8 cellular contexts compared by ENCODE assay signal in the genomic region with DNA sequence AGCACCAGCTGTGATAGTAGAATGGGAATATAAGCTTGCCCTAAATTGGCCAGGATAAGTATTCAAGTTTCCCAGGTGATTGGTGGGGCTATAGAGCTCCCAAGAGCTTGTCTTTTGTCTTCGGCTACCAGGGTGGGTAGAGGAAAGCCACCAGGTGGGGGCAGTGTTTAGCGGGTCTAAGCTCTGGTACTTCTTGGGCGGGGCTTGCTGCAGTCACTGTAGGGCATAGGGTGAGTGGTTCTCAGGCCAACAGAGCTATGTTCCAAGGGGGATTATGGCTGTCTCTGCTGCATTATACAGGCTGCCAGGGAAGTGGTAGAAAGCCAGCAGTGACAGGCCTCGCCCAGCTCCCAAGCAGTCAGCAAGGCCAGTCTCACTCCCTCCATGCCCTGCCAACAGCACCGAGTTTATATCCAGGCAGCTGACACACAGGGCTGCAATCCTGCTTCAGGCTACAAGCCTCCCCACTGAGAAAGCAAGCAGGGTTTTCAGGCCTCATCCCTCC.
DNase-seq lines count a peak whose midpoint lies in the region; ATAC-seq and TF ChIP-seq lines count a peak whose summit lies in the region.

No MANE protein-coding gene starts in this region.

- peaks cover 26% of the 10 kb centered on the region for H3K9me3 Mint-ChIP-seq in WTC11

- no peak overlapping the region for H3K4me2 ChIP-seq in Loucy (ENCODE audit: low read depth, low read length, poor library complexity, severe bottlenecking)

- no peaks in the 10 kb centered on the region for H3K79me2 ChIP-seq in Loucy (ENCODE audit: insufficient read depth, low read length)

- DNase-seq in GDM1 (lab: John Stamatoyannopoulos, UW) (peak; percentile 73), WTC11 (ENCODE audit: low spot score) (peak; percentile 92), left lung (peak in 1 of 2 donors; percentile 56), vagina (ENCODE audit: extremely low spot score in 2 of 2) (no peak)
- DNase-seq in central memory CD4-positive, alpha-beta T cell = peak; percentile 40
- peak; percentile 19 for DNase-seq in stimulated activated CD8-positive, alpha-beta memory T cell treated with anti-CD3 and anti-CD28 coated beads, Interleukin-12 subunit alpha, Interleukin-12 subunit beta, amount 100 ng/mL, for 4 hours (ENCODE audit: low read depth)

- CTCF ChIA-PET in WTC11 (lab: Charles Lee) = interaction anchor here (0.6 to 4.2 kb wide), 62 partner anchors 9 to 1173 kb away, joined by 3 to 164 read pairs (median 8); partner anchors contain the start of genes ZNF467, ZNF777 and ZNF862

- TF ChIP-seq POLR2A in vagina (IDR thresholded peaks at IDR 0.05) = no peak

- TF ChIP-seq CTCF in Loucy (conservative IDR thresholded peaks at IDR 0.05; ENCODE audit: low read length) (peak; percentile 74), WTC11 (IDR thresholded peaks at IDR 0.05) (peak; percentile 50), left lung (IDR thresholded peaks at IDR 0.05) (peak; percentile 32 to 52), vagina (IDR thresholded peaks at IDR 0.05) (no peak)

- H3K9me3 ChIP-seq in Loucy (ENCODE audit: insufficient read depth, low read depth, low read length) (no peaks in the 10 kb centered on the region), left lung (no peaks in the 10 kb centered on the region), vagina (no peaks in the 10 kb centered on the region)

- H3K4me1 ChIP-seq in Loucy (ENCODE audit: insufficient read depth, low read length, poor library complexity, severe bottlenecking) (no peaks in the 10 kb centered on the region), left lung (no peaks in the 10 kb centered on the region), vagina (no peaks in the 10 kb centered on the region)

- intact Hi-C loops in left lung (cut with DNase I) (no loop called here), vagina (cut with DNase I) (no loop called here)

- no peak overlapping the region for H3K9ac ChIP-seq in Loucy (ENCODE audit: low read depth, low read length, poor library complexity, severe bottlenecking)

- H4K20me1 ChIP-seq in Loucy (ENCODE audit: insufficient read depth, low read length, poor library complexity, severe bottlenecking) = no peaks in the 10 kb centered on the region

- H3K36me3 ChIP-seq in Loucy (ENCODE audit: insufficient read depth, low read length) = no peaks in the 10 kb centered on the region
- no peaks in the 10 kb centered on the region for H3K36me3 ChIP-seq in left lung
- no peaks in the 10 kb centered on the region for H3K36me3 ChIP-seq in vagina

- H3K27ac Mint-ChIP-seq in WTC11 = no peak overlapping the region

- H3K4me3 ChIP-seq in Loucy (ENCODE audit: low read length, poor library complexity, severe bottlenecking) (no peak overlapping the region), left lung (no peak overlapping the region), vagina (no peak overlapping the region)

- H3K9me2 ChIP-seq in Loucy (replicated peaks; ENCODE audit: low read depth, low read length) = no peaks in the 10 kb centered on the region

- peaks cover 32% of the 10 kb centered on the region for H3K27me3 Mint-ChIP-seq in WTC11 (ENCODE audit: low read depth)

- H3K4me1 Mint-ChIP-seq in WTC11 = peaks cover 4% of the 10 kb centered on the region; the same call in 1 of the 2 replicates

- POLR2A ChIA-PET in WTC11 (lab: Charles Lee) = interaction anchor here (0.7 to 1.6 kb wide), 4 partner anchors 38 to 80 kb away, joined by 3 to 5 read pairs (median 4); no protein-coding TSS in a partner anchor

- H3K36me3 Mint-ChIP-seq in WTC11 = no peaks in the 10 kb centered on the region

- no peaks in the 10 kb centered on the region for H3F3A ChIP-seq in Loucy (ENCODE audit: low read depth)

- H2AFZ ChIP-seq in Loucy (ENCODE audit: low read length) = no peak overlapping the region

- H3K27me3 ChIP-seq in Loucy (ENCODE audit: insufficient read depth, low read length, poor library complexity, severe bottlenecking) = no peaks in the 10 kb centered on the region
- peaks cover 0 to 3% of the 10 kb centered on the region in 2 donors for H3K27me3 ChIP-seq in left lung
- H3K27me3 ChIP-seq in vagina = no peaks in the 10 kb centered on the region

- no peak overlapping the region for H3K27ac ChIP-seq in left lung
- H3K27ac ChIP-seq in vagina = no peak overlapping the region

- peak; percentile 94 for ATAC-seq in GM21723 (IDR thresholded peaks at IDR 0.05; ENCODE audit: unreplicated experiment)
- peak; percentile 99 for ATAC-seq in WTC11
- peak; percentile 97 for ATAC-seq in left lung

- H3K4me3 Mint-ChIP-seq in WTC11 = no peak overlapping the region

TF ChIP-seq in WTC11, 78 proteins besides CTCF, POLR2A, EP300 and RAD21:
- TF ChIP-seq ZMAT4 (CRISPR knock-in tag; IDR thresholded peaks at IDR 0.05) (no peak), HMGA2 (CRISPR knock-in tag; IDR thresholded peaks at IDR 0.05) (no peak), ZNF121 (CRISPR knock-in tag; IDR thresholded peaks at IDR 0.05) (no peak)

Comparison
In these comparisons a context has a peak if more than half of its experiments do, and no peak if none do; other contexts are left out.
1. DNase-seq: peak in GDM1 (single experiment), WTC11 (single experiment), central memory CD4-positive, alpha-beta T cell (single experiment) and stimulated activated CD8-positive, alpha-beta memory T cell treated with anti-CD3 and anti-CD28 coated beads, Interleukin-12 subunit alpha, Interleukin-12 subunit beta, amount 100 ng/mL, for 4 hours (single experiment); none in vagina (0 of 2).
2. CTCF ChIP-seq: peak in Loucy (single experiment), WTC11 (single experiment) and left lung (2 of 2); none in vagina (0 of 3).
3. Peak in every context shown above with its lines, with median percentiles within 50 percentile points of each other: ATAC-seq.